Comparison of ENCODE assay signal across 1 cellular context in the genomic region with DNA sequence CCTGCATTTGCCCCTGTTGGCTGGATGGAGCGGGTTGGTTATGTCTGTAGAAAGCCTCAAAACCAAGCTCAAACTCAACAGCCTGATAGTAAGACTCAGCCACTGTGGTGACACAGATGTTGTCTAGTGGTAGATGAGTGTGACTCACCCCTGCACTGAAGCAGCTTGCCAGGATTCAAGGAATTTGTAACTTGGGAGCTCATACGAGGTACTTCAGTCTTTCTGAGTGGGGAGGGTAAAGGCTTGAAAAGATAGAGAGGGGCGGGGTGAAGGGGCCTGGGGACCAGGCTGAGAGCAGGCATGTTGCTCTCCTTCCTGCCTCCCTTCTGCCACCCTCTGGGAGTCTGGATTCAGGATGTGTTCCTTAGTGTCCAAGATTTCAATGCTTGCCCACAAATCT.
TF ChIP-seq lines count a peak whose summit lies in the region.

No MANE protein-coding gene starts in this region.

TF ChIP-seq in WTC11, 78 proteins besides CTCF, POLR2A, EP300 and RAD21 (continued from another document):
- TF ChIP-seq, protein P1, sequence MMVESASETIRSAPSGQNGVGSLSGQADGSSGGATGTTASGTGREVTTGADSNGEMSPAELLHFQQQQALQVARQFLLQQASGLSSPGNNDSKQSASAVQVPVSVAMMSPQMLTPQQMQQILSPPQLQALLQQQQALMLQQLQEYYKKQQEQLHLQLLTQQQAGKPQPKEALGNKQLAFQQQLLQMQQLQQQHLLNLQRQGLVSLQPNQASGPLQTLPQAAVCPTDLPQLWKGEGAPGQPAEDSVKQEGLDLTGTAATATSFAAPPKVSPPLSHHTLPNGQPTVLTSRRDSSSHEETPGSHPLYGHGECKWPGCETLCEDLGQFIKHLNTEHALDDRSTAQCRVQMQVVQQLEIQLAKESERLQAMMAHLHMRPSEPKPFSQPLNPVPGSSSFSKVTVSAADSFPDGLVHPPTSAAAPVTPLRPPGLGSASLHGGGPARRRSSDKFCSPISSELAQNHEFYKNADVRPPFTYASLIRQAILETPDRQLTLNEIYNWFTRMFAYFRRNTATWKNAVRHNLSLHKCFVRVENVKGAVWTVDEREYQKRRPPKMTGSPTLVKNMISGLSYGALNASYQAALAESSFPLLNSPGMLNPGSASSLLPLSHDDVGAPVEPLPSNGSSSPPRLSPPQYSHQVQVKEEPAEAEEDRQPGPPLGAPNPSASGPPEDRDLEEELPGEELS (CRISPR knock-in tag; IDR thresholded peaks at IDR 0.05) = no peak
- TF ChIP-seq KAT7 (CRISPR knock-in tag; IDR thresholded peaks at IDR 0.05; ENCODE audit: borderline replicate concordance) (no peak), TCF7 (CRISPR knock-in tag; IDR thresholded peaks at IDR 0.05; ENCODE audit: low read depth) (no peak), CREM (CRISPR knock-in tag; IDR thresholded peaks at IDR 0.05) (no peak)
TF ChIP-seq in WTC11: peak in this region for 0.
